In the genomic region with DNA sequence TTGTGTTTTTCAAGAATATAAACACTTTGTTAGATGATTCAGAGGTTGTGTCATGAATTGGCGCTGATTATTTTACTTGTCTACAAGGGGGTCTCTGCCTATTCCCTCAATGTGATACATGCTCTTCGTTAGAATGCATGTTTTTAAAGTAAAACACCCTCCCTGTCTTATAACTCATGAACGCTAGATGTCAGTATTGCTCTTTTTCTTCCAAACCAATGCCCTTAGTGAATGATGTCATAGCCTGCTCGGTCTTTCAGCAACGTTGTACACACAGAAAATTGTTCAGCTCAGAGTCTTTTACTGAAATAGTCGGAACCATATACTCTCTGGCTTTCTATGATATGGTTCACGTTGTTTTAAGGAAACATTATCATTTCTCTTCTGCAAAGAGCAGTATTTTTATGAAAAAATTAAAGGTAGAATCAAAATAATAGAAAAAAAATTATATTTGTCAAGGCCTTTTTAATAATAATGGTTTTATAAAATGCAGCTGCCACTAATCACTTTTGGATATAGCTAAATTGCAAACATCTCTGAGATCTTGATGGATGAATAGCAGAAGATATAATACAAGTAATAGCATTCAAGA, we compare ENCODE assay signal across 8 cellular contexts.
DNase-seq lines count a peak whose midpoint lies in the region; ATAC-seq, FAIRE-seq and TF ChIP-seq lines count a peak whose summit lies in the region.

No MANE protein-coding gene starts in this region.

- H3K27ac ChIP-seq in breast epithelium (no peak overlapping the region), kidney (ENCODE audit: low read depth in 2 of 2, low read length in 2 of 2) (no peak overlapping the region), tibial nerve (no peak overlapping the region)

- intact Hi-C loops in breast epithelium (cut with DNase I; ENCODE audit: low total_unique reads) (no loop called here), kidney (cut with DNase I) (no loop called here)

- no peaks in the 10 kb centered on the region for H3K27me3 Mint-ChIP-seq in activated CD4-positive, alpha-beta T cell treated with anti-CD3 and anti-CD28 coated beads, Interleukin-2, amount 10 ng/mL, durations not matched to agents 7 days and 5 days

- TF ChIP-seq POLR2A in breast epithelium (IDR thresholded peaks at IDR 0.05), result no peak
- TF ChIP-seq POLR2A in tibial nerve (IDR thresholded peaks at IDR 0.05), result no peak

- TF ChIP-seq EP300 in tibial nerve (IDR thresholded peaks at IDR 0.05), result no peak

- H3K27me3 ChIP-seq in breast epithelium, result no peaks in the 10 kb centered on the region
- H3K27me3 ChIP-seq in tibial nerve, result no peaks in the 10 kb centered on the region

- no peak overlapping the region for H3K4me3 Mint-ChIP-seq in activated CD4-positive, alpha-beta T cell treated with anti-CD3 and anti-CD28 coated beads, Interleukin-2, amount 10 ng/mL, durations not matched to agents 7 days and 5 days

- H3K4me1 ChIP-seq in breast epithelium (no peaks in the 10 kb centered on the region), kidney (ENCODE audit: control insufficient read depth in 1 of 2, insufficient read depth in 1 of 2, low read depth in 1 of 2, low read length in 2 of 2) (no peaks in the 10 kb centered on the region), tibial nerve (no peaks in the 10 kb centered on the region)

- H3K27ac Mint-ChIP-seq in activated CD4-positive, alpha-beta T cell treated with anti-CD3 and anti-CD28 coated beads, Interleukin-2, amount 10 ng/mL, durations not matched to agents 7 days and 5 days, result no peak overlapping the region

- H3K9me3 ChIP-seq in breast epithelium, result no peaks in the 10 kb centered on the region
- no peaks in the 10 kb centered on the region for H3K9me3 ChIP-seq in kidney (ENCODE audit: control insufficient read depth in 1 of 2, low read length in 2 of 2)
- no peaks in the 10 kb centered on the region for H3K9me3 ChIP-seq in tibial nerve

- H3K4me3 ChIP-seq in breast epithelium, result no peak overlapping the region
- H3K4me3 ChIP-seq in kidney (ENCODE audit: low read length in 2 of 2), result no peak overlapping the region
- no peak overlapping the region for H3K4me3 ChIP-seq in tibial nerve

- H3K9me3 Mint-ChIP-seq in activated CD4-positive, alpha-beta T cell treated with anti-CD3 and anti-CD28 coated beads, Interleukin-2, amount 10 ng/mL, durations not matched to agents 7 days and 5 days, result no peaks in the 10 kb centered on the region

- DNase-seq in activated CD4-positive, alpha-beta T cell treated with anti-CD3 and anti-CD28 coated beads, Interleukin-2, amount 10 ng/mL, durations not matched to agents 7 days and 5 days, result peak; percentile 17
- DNase-seq in activated CD4-positive, alpha-beta T cell treated with anti-CD3 and anti-CD28 coated beads, Interleukin-2, amount 50 U/mL, for 1 hour, result no peak
- DNase-seq in HS-27A (ENCODE audit: low read depth) (peak; percentile 33), NCI-H82 (lab: John Stamatoyannopoulos, UW) (peak; percentile 80), breast epithelium (ENCODE audit: low spot score in 2 of 2) (no peak), kidney (no peak), tibial nerve (ENCODE audit: low spot score in 2 of 2) (peak in 1 of 2 donors; percentile 12)

- no peaks in the 10 kb centered on the region for H3K4me1 Mint-ChIP-seq in activated CD4-positive, alpha-beta T cell treated with anti-CD3 and anti-CD28 coated beads, Interleukin-2, amount 10 ng/mL, durations not matched to agents 7 days and 5 days

- ATAC-seq in GM21576 (IDR thresholded peaks at IDR 0.05; ENCODE audit: unreplicated experiment), result peak; percentile 99

- POLR2A ChIA-PET in activated CD4-positive, alpha-beta T cell treated with anti-CD3 and anti-CD28 coated beads, Interleukin-2, amount 10 ng/mL, durations not matched to agents 7 days and 5 days (lab: Charles Lee), result no interaction called here

- TF ChIP-seq CTCF in breast epithelium (IDR thresholded peaks at IDR 0.05), result peak; percentile 24 to 57 (median 43)
- TF ChIP-seq CTCF in kidney (IDR thresholded peaks at IDR 0.05; ENCODE audit: borderline replicate concordance, extremely low read depth, insufficient read depth), result peak; percentile 68
- TF ChIP-seq CTCF in tibial nerve (IDR thresholded peaks at IDR 0.05), result peak; percentile 51 to 66 (median 58)

- peak; percentile 57 for FAIRE-seq in kidney (lab: Jason Lieb, UNC)

- WGBS in tibial nerve, 2 donors, result 2 to 3% methylated on average over 7 of the region's 7 CpGs

- H3K36me3 ChIP-seq in breast epithelium, result no peaks in the 10 kb centered on the region
- H3K36me3 ChIP-seq in kidney (ENCODE audit: control insufficient read depth in 1 of 2, insufficient read depth in 2 of 2, low read length in 2 of 2), result no peaks in the 10 kb centered on the region
- H3K36me3 ChIP-seq in tibial nerve, result no peaks in the 10 kb centered on the region

- H3K9ac ChIP-seq in kidney (ENCODE audit: low read length in 2 of 2), result no peak overlapping the region

- H3K36me3 Mint-ChIP-seq in activated CD4-positive, alpha-beta T cell treated with anti-CD3 and anti-CD28 coated beads, Interleukin-2, amount 10 ng/mL, durations not matched to agents 7 days and 5 days (ENCODE audit: low read depth), result no peaks in the 10 kb centered on the region

- CTCF ChIA-PET in activated CD4-positive, alpha-beta T cell treated with anti-CD3 and anti-CD28 coated beads, Interleukin-2, amount 10 ng/mL, durations not matched to agents 7 days and 5 days (lab: Charles Lee), result interaction anchor here (0.6 kb wide), 1 partner anchor 850 kb away, joined by 3 read pairs; no protein-coding TSS in a partner anchor

Comparison
In these comparisons a context has a peak if more than half of its experiments do, and no peak if none do; other contexts are left out.
1. DNase-seq: peak in activated CD4-positive, alpha-beta T cell treated with anti-CD3 and anti-CD28 coated beads, Interleukin-2, amount 10 ng/mL, durations not matched to agents 7 days and 5 days (single experiment), HS-27A (single experiment) and NCI-H82 (single experiment); none in activated CD4-positive, alpha-beta T cell treated with anti-CD3 and anti-CD28 coated beads, Interleukin-2, amount 50 U/mL, for 1 hour (single experiment), breast epithelium (0 of 2) and kidney (single experiment).
2. Peak in every context shown above with its lines, with median percentiles within 50 percentile points of each other: CTCF ChIP-seq.